In the genomic region with DNA sequence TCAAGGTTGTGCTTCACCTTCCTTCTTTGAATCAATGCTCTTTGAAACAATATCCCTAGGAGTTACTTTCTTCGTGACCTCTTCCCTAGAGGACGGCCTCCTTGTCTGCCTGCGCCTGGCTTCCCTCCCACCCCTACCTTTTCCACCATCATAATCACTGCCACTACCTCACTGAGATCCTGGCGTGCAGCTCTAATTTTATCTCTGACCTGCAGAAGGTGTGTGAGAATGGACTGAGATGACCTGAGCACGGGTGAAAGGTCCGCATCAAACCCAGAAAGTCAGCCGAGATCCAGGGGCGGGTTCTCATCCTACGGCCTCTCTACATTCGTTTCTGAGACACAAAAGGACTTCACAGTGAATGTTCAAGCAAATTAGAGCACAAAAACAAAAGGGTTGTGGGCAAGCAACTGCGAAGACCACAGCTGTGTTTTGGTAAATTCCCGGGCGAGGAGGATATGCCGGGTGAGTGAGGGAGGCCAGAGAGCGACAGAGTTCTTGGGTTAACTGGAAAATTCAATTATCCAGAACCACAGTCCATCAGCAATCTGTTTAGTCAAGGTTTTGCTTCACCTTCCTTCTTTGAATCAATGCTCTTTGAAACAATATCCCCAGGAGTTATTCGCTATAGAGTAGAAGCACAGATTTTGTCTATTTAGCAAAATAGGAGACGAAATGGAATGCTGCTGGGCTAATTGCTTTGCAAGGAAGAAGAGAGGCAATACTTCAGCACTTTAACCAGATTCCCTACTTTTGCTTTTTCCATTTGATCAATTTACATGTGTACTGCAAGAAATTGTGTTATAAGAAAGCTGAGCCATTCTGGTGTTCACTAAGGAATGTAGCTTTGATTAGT, we compare ENCODE assay signal across 15 cellular contexts.
DNase-seq lines count a peak whose midpoint lies in the region; TF ChIP-seq lines count a peak whose summit lies in the region.
"Had no signal": no experiment of that assay in that cellular context is flagged by ENCODE, and none has a peak within 500 bp of the region (broad histone marks: within the 10 kb centered on the region; RNA-seq: fewer than 3 reads in every experiment).

No MANE protein-coding gene starts in this region.

- no peak overlapping the region for H4K8ac ChIP-seq in mesenchymal stem cell (ENCODE audit: low read length)

- 89% methylated on average over 15 of the region's 17 CpGs for WGBS in mesenchymal stem cell

- peaks cover 4% of the 10 kb centered on the region for H3K9me3 ChIP-seq in mesenchymal stem cell (ENCODE audit: control insufficient read depth, low read length)
- H3K9me3 ChIP-seq: BLaER1 had no signal

- peak overlapping the region; percentile 4 for H3K9ac ChIP-seq in mesenchymal stem cell (ENCODE audit: low read length)
- H3K9ac ChIP-seq: BLaER1 had no signal

- H3K36me3 ChIP-seq in mesenchymal stem cell (ENCODE audit: control insufficient read depth in 1 of 2, insufficient read depth in 2 of 2, low read depth in 1 of 2, low read length in 2 of 2): no peaks in the 10 kb centered on the region
- H3K36me3 ChIP-seq: BLaER1 had no signal

- no peak overlapping the region for H3K4me2 ChIP-seq in mesenchymal stem cell (ENCODE audit: low read length, poor library complexity, severe bottlenecking)
- H3K4me2 ChIP-seq: BLaER1 had no signal

- peak overlapping the region; percentile 97 for H2AK5ac ChIP-seq in mesenchymal stem cell (ENCODE audit: low read length, severe bottlenecking)

- no peak for TF ChIP-seq CTCF in choroid plexus epithelial cell (conservative IDR thresholded peaks at IDR 0.05; ENCODE audit: low read depth, low read length)

- H2BK5ac ChIP-seq in mesenchymal stem cell (ENCODE audit: low read depth, low read length, poor library complexity, severe bottlenecking): no peak overlapping the region

- H2AFZ ChIP-seq in mesenchymal stem cell (ENCODE audit: low read depth, low read length): no peak overlapping the region

- H2BK15ac ChIP-seq in mesenchymal stem cell (ENCODE audit: low read depth, poor library complexity, severe bottlenecking): no peak overlapping the region

- DNase-seq in NCI-H2171 treated with DMSO at 0.1 percent for 48 hours (lab: John Stamatoyannopoulos, UW) (peak; percentile 56), NCI-H2171 (lab: John Stamatoyannopoulos, UW) (no peak), choroid plexus epithelial cell (ENCODE audit: low read depth) (peak; percentile 12), mesenchymal stem cell (no peak), retina (peak; percentile 32), cortex of kidney (lab: John Stamatoyannopoulos, UW) (no peak)
- no peak for DNase-seq in activated CD4-positive, alpha-beta T cell treated with anti-CD3 and anti-CD28 coated beads, Interleukin-2, amount 50 U/mL, for 1 hour
- DNase-seq in activated CD8-positive, alpha-beta memory T cell treated with anti-CD3 and anti-CD28 coated beads, Interleukin-2, amount 50 U/mL, for 48 hours: no peak
- DNase-seq: NCI-H146, NCI-H2107, NCI-H446, NCI-H82, SHP77 treated with DMSO at 0.1 percent for 48 hours had no signal

- no peak overlapping the region for H2BK12ac ChIP-seq in mesenchymal stem cell (ENCODE audit: low read length in 2 of 2)

- H3K27ac ChIP-seq in mesenchymal stem cell (ENCODE audit: low read length, poor library complexity, severe bottlenecking): no peak overlapping the region
- H3K27ac ChIP-seq: 22Rv1, BLaER1 had no signal

- no peak overlapping the region for H4K91ac ChIP-seq in mesenchymal stem cell (ENCODE audit: low read length)

- no peak overlapping the region for H3K4ac ChIP-seq in mesenchymal stem cell (ENCODE audit: low read depth in 1 of 2, low read length in 2 of 2)

- H3K4me3 ChIP-seq in choroid plexus epithelial cell (ENCODE audit: low read depth, low read length): no peak overlapping the region
- H3K4me3 ChIP-seq in mesenchymal stem cell (ENCODE audit: insufficient read depth in 1 of 2, low read depth in 1 of 2, low read length in 2 of 2): no peak overlapping the region
- H3K4me3 ChIP-seq: BLaER1 had no signal

- no peak overlapping the region for H3K18ac ChIP-seq in mesenchymal stem cell (ENCODE audit: low read depth in 1 of 2, low read length in 2 of 2)

- H3K79me1 ChIP-seq in mesenchymal stem cell (replicated peaks; ENCODE audit: low read length, poor library complexity, severe bottlenecking): no peaks in the 10 kb centered on the region

- H3K4me1 ChIP-seq in mesenchymal stem cell (ENCODE audit: control insufficient read depth, insufficient read depth, low read depth, low read length): peaks cover 13% of the 10 kb centered on the region

- H3K23ac ChIP-seq in mesenchymal stem cell (ENCODE audit: low read length in 2 of 2): no peak overlapping the region

- H2BK120ac ChIP-seq in mesenchymal stem cell (ENCODE audit: low read depth, low read length): no peak overlapping the region

- no peak overlapping the region for H3K14ac ChIP-seq in mesenchymal stem cell (ENCODE audit: low read length in 2 of 2)

- H3K27me3 ChIP-seq in mesenchymal stem cell (ENCODE audit: control insufficient read depth in 1 of 2, insufficient read depth in 1 of 2, low read length in 2 of 2): peaks cover 0 to 3% of the 10 kb centered on the region in 2 experiments
- H3K27me3 ChIP-seq: BLaER1 had no signal

Comparison
In these comparisons a context has a peak if more than half of its experiments do, and no peak if none do; other contexts are left out.
1. DNase-seq: peak in NCI-H2171 treated with DMSO at 0.1 percent for 48 hours (single experiment), choroid plexus epithelial cell (single experiment) and retina (single experiment); none in NCI-H2171 (single experiment), mesenchymal stem cell (single experiment), activated CD4-positive, alpha-beta T cell treated with anti-CD3 and anti-CD28 coated beads, Interleukin-2, amount 50 U/mL, for 1 hour (single experiment), cortex of kidney (single experiment) and activated CD8-positive, alpha-beta memory T cell treated with anti-CD3 and anti-CD28 coated beads, Interleukin-2, amount 50 U/mL, for 48 hours (single experiment).